ENCODE assay signal across 21 cellular contexts in genomic region chr5:112799661-112800060, GRCh38.
"Had no signal": no experiment of that assay in that cellular context is flagged by ENCODE, and none has a peak within 500 bp of the region (broad histone marks: within the 10 kb centered on the region; RNA-seq: fewer than 3 reads in every experiment).

No MANE protein-coding gene starts in this region.

- H3K4me1 ChIP-seq: esophagus squamous epithelium, right lobe of liver, testis had no signal

- H3K27me3 Mint-ChIP-seq: activated CD8-positive, alpha-beta T cell treated with anti-CD3 and anti-CD28 coated beads for 36 hours; activated T-helper 17 cell treated with anti-CD3 and anti-CD28 coated beads, Interleukin-2, amount 50 U/mL, for 72 hours; dendritic cell treated with granulocyte-macrophage colony-stimulating factor and Interleukin-4, amounts not matched to agents 40 ng/mL and 50 ng/mL, for 4 days; natural killer cell treated with Interleukin-12 subunit alpha and Interleukin-12 subunit beta and Interleukin-15 and Interleukin-18, amount 100 ng/mL, for 72 hours had no signal

- H3K27me3 ChIP-seq: brain microvascular endothelial cell, esophagus squamous epithelium, right lobe of liver, testis, transverse colon had no signal

- H3K9me3 ChIP-seq: esophagus squamous epithelium, left ventricle myocardium inferior, mucosa of descending colon, right lobe of liver, testis, transverse colon had no signal

- H3K4me3 Mint-ChIP-seq: activated CD8-positive, alpha-beta T cell treated with anti-CD3 and anti-CD28 coated beads for 36 hours; activated T-cell treated with anti-CD3 and anti-CD28 coated beads, Interleukin-2, amount 50 U/mL, for 4 hours; activated T-helper 17 cell treated with anti-CD3 and anti-CD28 coated beads, Interleukin-2, amount 50 U/mL, for 72 hours; dendritic cell treated with granulocyte-macrophage colony-stimulating factor and Interleukin-4, amounts not matched to agents 40 ng/mL and 50 ng/mL, for 4 days; endodermal cell; natural killer cell treated with Interleukin-12 subunit alpha and Interleukin-12 subunit beta and Interleukin-15 and Interleukin-18, amount 100 ng/mL, for 72 hours had no signal

- H3K9me3 Mint-ChIP-seq: activated CD8-positive, alpha-beta T cell treated with anti-CD3 and anti-CD28 coated beads for 36 hours; activated T-cell treated with anti-CD3 and anti-CD28 coated beads, Interleukin-2, amount 50 U/mL, for 4 hours; activated T-helper 17 cell treated with anti-CD3 and anti-CD28 coated beads, Interleukin-2, amount 50 U/mL, for 72 hours; dendritic cell treated with granulocyte-macrophage colony-stimulating factor and Interleukin-4, amounts not matched to agents 40 ng/mL and 50 ng/mL, for 4 days; endodermal cell; natural killer cell treated with Interleukin-12 subunit alpha and Interleukin-12 subunit beta and Interleukin-15 and Interleukin-18, amount 100 ng/mL, for 72 hours had no signal

- H3K27ac ChIP-seq: brain microvascular endothelial cell, esophagus squamous epithelium, left ventricle myocardium inferior, right lobe of liver, testis, transverse colon had no signal

- DNase-seq: activated CD4-positive, alpha-beta T cell treated with anti-CD3 and anti-CD28 coated beads, Interleukin-2, amount 50 U/mL, for 1 hour; activated CD8-positive, alpha-beta T cell treated with anti-CD3 and anti-CD28 coated beads for 36 hours; activated gamma-delta T cell treated with Interleukin-2 at 50 U/mL for 16 hours; activated naive CD4-positive, alpha-beta T cell treated with anti-CD3 and anti-CD28 coated beads, Interleukin-2, amount 50 U/mL, for 16 hours; activated T-cell treated with anti-CD3 and anti-CD28 coated beads, Interleukin-2, amount 50 U/mL, for 4 hours; amniotic stem cell; brain microvascular endothelial cell; central memory CD4-positive, alpha-beta T cell; endodermal cell; esophagus squamous epithelium; left ventricle myocardium inferior; mucosa of descending colon; posterior cingulate gyrus; right lobe of liver; stimulated activated CD4-positive, alpha-beta T cell treated with anti-CD3 and anti-CD28 coated beads, Interleukin-2, amount 100 ng/mL, for 48 hours; stimulated activated naive CD8-positive, alpha-beta T cell treated with anti-CD3 and anti-CD28 coated beads, Interleukin-15, Interleukin-2, amounts not matched to agents 100 U/mL and 50 U/mL, for 24 hours; testis; transverse colon had no signal

- ATAC-seq: activated CD8-positive, alpha-beta T cell treated with anti-CD3 and anti-CD28 coated beads for 36 hours; activated T-cell treated with anti-CD3 and anti-CD28 coated beads, Interleukin-2, amount 50 U/mL, for 4 hours; activated T-helper 17 cell treated with anti-CD3 and anti-CD28 coated beads, Interleukin-2, amount 50 U/mL, for 72 hours; mucosa of descending colon; natural killer cell treated with Interleukin-12 subunit alpha and Interleukin-12 subunit beta and Interleukin-15 and Interleukin-18, amount 100 ng/mL, for 72 hours; right lobe of liver; stimulated activated naive CD8-positive, alpha-beta T cell treated with anti-CD3 and anti-CD28 coated beads, Interleukin-15, Interleukin-2, amounts not matched to agents 100 U/mL and 50 U/mL, for 24 hours had no signal

- H3K27ac Mint-ChIP-seq: activated CD8-positive, alpha-beta T cell treated with anti-CD3 and anti-CD28 coated beads for 36 hours; activated T-helper 17 cell treated with anti-CD3 and anti-CD28 coated beads, Interleukin-2, amount 50 U/mL, for 72 hours; dendritic cell treated with granulocyte-macrophage colony-stimulating factor and Interleukin-4, amounts not matched to agents 40 ng/mL and 50 ng/mL, for 4 days had no signal

- H3K4me1 Mint-ChIP-seq: activated T-helper 17 cell treated with anti-CD3 and anti-CD28 coated beads, Interleukin-2, amount 50 U/mL, for 72 hours had no signal
